In the genomic region with DNA sequence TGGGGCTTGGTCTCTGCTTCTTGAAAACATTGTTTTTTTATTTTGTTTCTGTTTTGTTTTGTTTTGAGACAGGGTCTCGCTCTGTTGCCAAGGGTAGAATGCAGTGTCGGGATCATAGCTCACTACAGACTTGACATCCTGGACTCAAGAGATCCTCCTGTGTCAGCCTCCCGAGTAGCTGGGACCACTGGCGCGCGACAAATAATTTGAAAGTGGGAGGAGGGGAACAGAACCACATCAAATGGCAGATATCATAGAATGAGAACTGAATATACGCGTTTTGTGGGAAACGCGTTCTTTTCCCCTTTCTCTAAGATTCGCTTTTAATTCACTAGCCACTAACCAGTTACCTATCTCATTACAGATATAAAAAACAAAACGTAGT, we compare ENCODE assay signal across 8 cellular contexts. TPM values are rescaled to one million over a fixed set of nuclear protein-coding genes. Genes with fewer than 3 reads are reported as not detected.
DNase-seq lines count a peak whose midpoint lies in the region; ATAC-seq and TF ChIP-seq lines count a peak whose summit lies in the region.

No MANE protein-coding gene starts in this region.

- H2BK5ac ChIP-seq in IMR-90 (ENCODE audit: low read depth, low read length, poor library complexity, severe bottlenecking) = no peak overlapping the region

- no peak overlapping the region for H2AK5ac ChIP-seq in IMR-90 (ENCODE audit: low read depth, low read length)

- peak overlapping the region in 1 of 2 experiments; percentile 72; a peak in 1 of 4 replicates for H4K8ac ChIP-seq in IMR-90 (ENCODE audit: low read depth in 2 of 2, low read length in 2 of 2)

- no peak overlapping the region for H3K27ac ChIP-seq in BLaER1
- no peak overlapping the region for H3K27ac ChIP-seq in IMR-90 (ENCODE audit: insufficient read depth, low read length)

- intact Hi-C loops in IMR-90 (cut with micrococcal nuclease) = loop anchor here (10.0 kb wide), 1 partner anchor 194 kb away; no protein-coding TSS in a partner anchor

- H2AFZ ChIP-seq in IMR-90 (replicated peaks; ENCODE audit: low read length, poor library complexity) = peak overlapping the region; percentile 100

- ATAC-seq in IMR-90 (ENCODE audit: low read depth) (no peak), HG02623 (IDR thresholded peaks at IDR 0.05; ENCODE audit: unreplicated experiment) (no peak), GM21381 (IDR thresholded peaks at IDR 0.05; ENCODE audit: unreplicated experiment) (no peak)

- H3K56ac ChIP-seq in IMR-90 (ENCODE audit: extremely low read depth, insufficient read depth, low read length) = no peak overlapping the region

- peak overlapping the region; percentile 76 for H2AK9ac ChIP-seq in IMR-90 (replicated peaks; ENCODE audit: low read depth, low read length, poor library complexity)

- no peak for TF ChIP-seq POLR2A in IMR-90 (IDR thresholded peaks at IDR 0.05; ENCODE audit: low read depth, low read length)

- H3K9me3 ChIP-seq in BLaER1 = no peaks in the 10 kb centered on the region
- no peaks in the 10 kb centered on the region for H3K9me3 ChIP-seq in IMR-90 (ENCODE audit: control insufficient read depth, insufficient read depth, low read length)
- no peaks in the 10 kb centered on the region for H3K9me3 ChIP-seq in mucosa of stomach (ENCODE audit: control insufficient read depth, low read length)

- CTCF ChIA-PET in IMR-90 (lab: Yijun Ruan, JAX) = interaction anchor here (0.6 to 1.8 kb wide), 11 partner anchors 9 to 156 kb away, joined by 3 to 8 read pairs (median 4); no protein-coding TSS in a partner anchor

- H3K4me1 ChIP-seq in BLaER1 = peaks cover 26% of the 10 kb centered on the region
- no peaks in the 10 kb centered on the region for H3K4me1 ChIP-seq in IMR-90 (ENCODE audit: control insufficient read depth, insufficient read depth, low read length)
- peaks cover 8% of the 10 kb centered on the region for H3K4me1 ChIP-seq in mucosa of stomach (ENCODE audit: control insufficient read depth, insufficient read depth, low read length)

- H3K4me3 ChIP-seq in BLaER1 (peak overlapping the region; percentile 98), IMR-90 (ENCODE audit: insufficient read depth, low read depth, low read length) (peak overlapping the region; percentile 88), choroid plexus epithelial cell (ENCODE audit: low read depth, low read length) (peak overlapping the region; percentile 94), mucosa of stomach (ENCODE audit: low read length) (peak overlapping the region; percentile 94)

- TF ChIP-seq CTCF in IMR-90 (conservative IDR thresholded peaks at IDR 0.05; ENCODE audit: low read depth, low read length) (no peak), choroid plexus epithelial cell (conservative IDR thresholded peaks at IDR 0.05; ENCODE audit: low read depth, low read length) (no peak)

- H3K4me2 ChIP-seq in BLaER1 (peak overlapping the region; percentile 82), IMR-90 (ENCODE audit: low read depth, low read length) (peak overlapping the region; percentile 68)

- H3K18ac ChIP-seq in IMR-90 (ENCODE audit: low read depth, low read length) = no peak overlapping the region

- H3K79me1 ChIP-seq in IMR-90 (ENCODE audit: low read depth in 1 of 2, low read length in 2 of 2) = peaks cover 6 to 22% of the 10 kb centered on the region in 2 experiments; a peak in 2 of 4 replicates

- no peak overlapping the region for H2BK120ac ChIP-seq in IMR-90 (ENCODE audit: low read depth, low read length)

- H3K27me3 ChIP-seq in BLaER1 = peaks cover 38% of the 10 kb centered on the region
- H3K27me3 ChIP-seq in IMR-90 (ENCODE audit: control insufficient read depth, insufficient read depth, low read length) = peaks cover 16% of the 10 kb centered on the region
- no peaks in the 10 kb centered on the region for H3K27me3 ChIP-seq in mucosa of stomach (ENCODE audit: control insufficient read depth, insufficient read depth, low read length)

- TF ChIP-seq RAD21 in IMR-90 (IDR thresholded peaks at IDR 0.05; ENCODE audit: low read length) = no peak

- H3K9me1 ChIP-seq in IMR-90 (ENCODE audit: insufficient read depth, low read length) = no peaks in the 10 kb centered on the region; the same call in 1 of the 2 replicates

- POLR2A ChIA-PET in IMR-90 (lab: Charles Lee; ENCODE audit: unreplicated experiment) = no interaction called here

- H3K14ac ChIP-seq in IMR-90 (replicated peaks; ENCODE audit: low read depth, low read length) = peak overlapping the region; percentile 31; the same call in 1 of the 2 replicates

- H3K36me3 ChIP-seq in BLaER1 = 0 out of 2 replicates have a peak, but pooled peaks cover 4% of the 10 kb centered on the region
- no peaks in the 10 kb centered on the region for H3K36me3 ChIP-seq in IMR-90 (ENCODE audit: control insufficient read depth, insufficient read depth, low read length)
- H3K36me3 ChIP-seq in mucosa of stomach (ENCODE audit: control insufficient read depth, insufficient read depth, low read length) = no peaks in the 10 kb centered on the region

- H4K20me1 ChIP-seq in BLaER1 (peaks cover 36% of the 10 kb centered on the region), IMR-90 (ENCODE audit: insufficient read depth, low read length) (no peaks in the 10 kb centered on the region)

- DNase-seq in IMR-90 (no peak), choroid plexus epithelial cell (ENCODE audit: low read depth) (no peak), NCI-H526 (lab: John Stamatoyannopoulos, UW) (no peak), RPMI8226 (no peak)

- no peak overlapping the region for H4K91ac ChIP-seq in IMR-90 (ENCODE audit: insufficient read depth, low read depth, low read length)

- H3K4ac ChIP-seq in IMR-90 (ENCODE audit: low read depth, low read length) = no peak overlapping the region

- H3K23ac ChIP-seq in IMR-90 (ENCODE audit: low read depth, low read length) = 0 out of 2 replicates have a peak overlapping the region, but pooled peaks have one; percentile 29

- dilution Hi-C loops in IMR-90 (cut with HindIII; ENCODE audit: low sequenced_read_pairs, unreplicated experiment) = no loop called here

- no TSS peak for BruUV-seq in IMR-90 (replicated peaks; lab: Mats Ljungman, UMichigan)

- WGBS in IMR-90 (ENCODE audit: extremely low coverage in 2 of 2, insufficient read length in 1 of 2), 2 experiments = no CpG with 5 or more reads among the region's 12 CpGs

- H4K5ac ChIP-seq in IMR-90 (ENCODE audit: low read depth, low read length) = peak overlapping the region; percentile 19; the same call in 1 of the 2 replicates

- H3K9ac ChIP-seq in BLaER1 (peak overlapping the region; percentile 93), IMR-90 (ENCODE audit: low read depth, low read length) (peak overlapping the region; percentile 32; the same call in 1 of the 2 replicates), mucosa of stomach (ENCODE audit: low read length) (peak overlapping the region; percentile 90)

- in situ Hi-C loops in IMR-90 (cut with MboI; ENCODE audit: low sequenced_read_pairs) = no loop called here

- H2BK15ac ChIP-seq in IMR-90 (ENCODE audit: low read depth, low read length) = no peak overlapping the region

- H2BK20ac ChIP-seq in IMR-90 (ENCODE audit: low read depth, low read length) = no peak overlapping the region

TF ChIP-seq in IMR-90, 13 proteins besides CTCF, POLR2A, EP300 and RAD21:
- TF ChIP-seq CHD1 (IDR thresholded peaks at IDR 0.05; ENCODE audit: low read depth, low read length) (no peak), ELK1 (IDR thresholded peaks at IDR 0.05; ENCODE audit: borderline replicate concordance, low read depth, low read length) (no peak), RCOR1 (IDR thresholded peaks at IDR 0.05; ENCODE audit: insufficient replicate concordance, low read length) (no peak), MAFK (IDR thresholded peaks at IDR 0.05; ENCODE audit: low read depth, low read length) (no peak)
TF ChIP-seq in IMR-90: peak in this region for 0.

RNA-seq across cellular contexts. Expression of gene VPS13C, which starts 0.6 kb away (rescaled TPM):
- 32.8 and 48.6 TPM in 2 replicates for total RNA-seq in IMR-90 (2012; rRNA removed)
- polyA plus RNA-seq in IMR-90 (2012; rRNA removed) = 4.5 and 8.1 TPM in 2 replicates
- 1.2 and 1.5 TPM in 2 replicates for polyA plus RNA-seq in IMR-90 (2012; cell fraction: cytosol; rRNA removed)
- 1.3 and 12.9 TPM in 2 replicates for polyA plus RNA-seq in IMR-90 (2012; cell fraction: nucleus; rRNA removed; ENCODE audit: low replicate concordance)

RNA-seq across cellular contexts. Expression of gene C2CD4A, which starts 5.9 kb away (rescaled TPM):
- total RNA-seq in IMR-90 (2012; rRNA removed) = not detected in 2 replicates
- polyA plus RNA-seq in IMR-90 (2012; rRNA removed) = not detected in 2 replicates
- polyA plus RNA-seq in IMR-90 (2012; cell fraction: cytosol; rRNA removed) = not detected in 2 replicates
- not detected in 2 replicates for polyA plus RNA-seq in IMR-90 (2012; cell fraction: nucleus; rRNA removed; ENCODE audit: low replicate concordance)

Comparison
In these comparisons a context has a peak if more than half of its experiments do, and no peak if none do; other contexts are left out.
1. H3K9ac ChIP-seq: peak in every context shown above with its lines; median percentile 93 in BLaER1; 90 in mucosa of stomach; 32 in IMR-90.